In genomic region chr5:133321833-133322420, GRCh38 we compare ENCODE assay signal across 14 cellular contexts.
DNase-seq lines count a peak whose midpoint lies in the region; ATAC-seq, FAIRE-seq and TF ChIP-seq lines count a peak whose summit lies in the region.
"Had no signal": no experiment of that assay in that cellular context is flagged by ENCODE, and none has a peak within 500 bp of the region (broad histone marks: within the 10 kb centered on the region; RNA-seq: fewer than 3 reads in every experiment).

No MANE protein-coding gene starts in this region.

- peak overlapping the region; percentile 68 for H3K27ac Mint-ChIP-seq in activated naive CD4-positive, alpha-beta T cell treated with anti-CD3 and anti-CD28 coated beads for 36 hours
- no peak overlapping the region for H3K27ac Mint-ChIP-seq in activated naive CD4-positive, alpha-beta T cell treated with anti-CD3 and anti-CD28 coated beads, Interleukin-2, amount 10 ng/mL, durations not matched to agents 7 days and 5 days
- no peak overlapping the region for H3K27ac Mint-ChIP-seq in glutamatergic neuron (ENCODE audit: unreplicated experiment)

- H3K9me3 ChIP-seq in K562 (replicated peaks; ENCODE audit: control insufficient read depth, insufficient read depth, low read depth, low read length): no peaks in the 10 kb centered on the region
- H3K9me3 ChIP-seq: prostate gland had no signal

- H3K4me3 ChIP-seq in K562: no peak overlapping the region
- H3K4me3 ChIP-seq: coronary artery, prostate gland had no signal

- H2AFZ ChIP-seq in K562 (ENCODE audit: low read depth, low read length): no peak overlapping the region

- H4K20me1 ChIP-seq in K562 (replicated peaks; ENCODE audit: control insufficient read depth, insufficient read depth, low read length): peaks cover 10% of the 10 kb centered on the region; the same call in 1 of the 2 replicates

- no peaks in the 10 kb centered on the region for H3K36me3 ChIP-seq in K562 (ENCODE audit: control insufficient read depth, insufficient read depth, low read length)
- H3K36me3 ChIP-seq: prostate gland had no signal

- ATAC-seq in HG02884 (IDR thresholded peaks at IDR 0.05; ENCODE audit: unreplicated experiment): peak; percentile 57
- no peak for ATAC-seq in K562
- ATAC-seq in stimulated activated naive CD8-positive, alpha-beta T cell treated with anti-CD3 and anti-CD28 coated beads, Interleukin-15, Interleukin-2, amounts not matched to agents 100 U/mL and 50 U/mL, for 24 hours: peak; percentile 82
- ATAC-seq in GM19035 (IDR thresholded peaks at IDR 0.05; ENCODE audit: unreplicated experiment): no peak

- DNase-seq in activated naive CD4-positive, alpha-beta T cell treated with anti-CD3 and anti-CD28 coated beads for 36 hours: peak; percentile 90
- no peak for DNase-seq in activated naive CD4-positive, alpha-beta T cell treated with anti-CD3 and anti-CD28 coated beads, Interleukin-2, amount 10 ng/mL, durations not matched to agents 7 days and 5 days
- DNase-seq in K562 (ENCODE audit: extremely low read depth in 1 of 4, low spot score in 3 of 4) (no peak), iPS-NIHi11 (ENCODE audit: low spot score) (no peak), glutamatergic neuron (no peak)
- peak; percentile 62 for DNase-seq in stimulated activated naive CD8-positive, alpha-beta T cell treated with anti-CD3 and anti-CD28 coated beads, Interleukin-15, Interleukin-2, amounts not matched to agents 100 U/mL and 50 U/mL, for 24 hours
- DNase-seq: activated effector memory CD4-positive, alpha-beta T cell treated with anti-CD3 and anti-CD28 coated beads, Interleukin-2, amount 50 U/mL, for 16 hours; EL; foreskin melanocyte; NCI-H1105 had no signal

- no peaks in the 10 kb centered on the region for H3K9me1 ChIP-seq in K562 (ENCODE audit: control insufficient read depth, insufficient read depth, low read length)

- no peak overlapping the region for H3K27ac ChIP-seq in K562 (ENCODE audit: extremely low read depth, low read depth, low read length)
- H3K27ac ChIP-seq: coronary artery, prostate gland had no signal

- no peak for TF ChIP-seq EP300 in K562 (IDR thresholded peaks at IDR 0.05; ENCODE audit: low read length)

- H3K4me1 ChIP-seq in K562 (replicated peaks in 1 of 2; ENCODE audit: control insufficient read depth in 2 of 2, insufficient read depth in 2 of 2, low read length in 2 of 2): no peaks in the 10 kb centered on the region
- H3K4me1 ChIP-seq: prostate gland had no signal

- H3K27me3 Mint-ChIP-seq in activated naive CD4-positive, alpha-beta T cell treated with anti-CD3 and anti-CD28 coated beads for 36 hours (ENCODE audit: low read depth): no peaks in the 10 kb centered on the region
- H3K27me3 Mint-ChIP-seq in activated naive CD4-positive, alpha-beta T cell treated with anti-CD3 and anti-CD28 coated beads, Interleukin-2, amount 10 ng/mL, durations not matched to agents 7 days and 5 days: peaks cover 11% of the 10 kb centered on the region
- H3K27me3 Mint-ChIP-seq in glutamatergic neuron (ENCODE audit: unreplicated experiment): peaks cover 7% of the 10 kb centered on the region

- TF ChIP-seq CTCF in K562 (IDR thresholded peaks at IDR 0.05 in 2 of 3, conservative IDR thresholded peaks at IDR 0.05 in 1 of 3; ENCODE audit: insufficient read depth in 2 of 3, low read depth in 1 of 3, low read length in 3 of 3): no peak
- no peak for TF ChIP-seq CTCF in glutamatergic neuron (IDR thresholded peaks at IDR 0.05; ENCODE audit: partially characterized antibody, unreplicated experiment)

- no peak overlapping the region for H3K4me3 Mint-ChIP-seq in activated naive CD4-positive, alpha-beta T cell treated with anti-CD3 and anti-CD28 coated beads for 36 hours
- H3K4me3 Mint-ChIP-seq in activated naive CD4-positive, alpha-beta T cell treated with anti-CD3 and anti-CD28 coated beads, Interleukin-2, amount 10 ng/mL, durations not matched to agents 7 days and 5 days: no peak overlapping the region
- H3K4me3 Mint-ChIP-seq in glutamatergic neuron (ENCODE audit: unreplicated experiment): no peak overlapping the region

- no peak overlapping the region for H3K4me2 ChIP-seq in K562 (ENCODE audit: insufficient read depth, low read length)

- no peaks in the 10 kb centered on the region for H3K9me3 Mint-ChIP-seq in activated naive CD4-positive, alpha-beta T cell treated with anti-CD3 and anti-CD28 coated beads for 36 hours
- H3K9me3 Mint-ChIP-seq in activated naive CD4-positive, alpha-beta T cell treated with anti-CD3 and anti-CD28 coated beads, Interleukin-2, amount 10 ng/mL, durations not matched to agents 7 days and 5 days: no peaks in the 10 kb centered on the region
- H3K9me3 Mint-ChIP-seq in glutamatergic neuron (ENCODE audit: unreplicated experiment): peaks cover 2% of the 10 kb centered on the region

- H3K4me1 Mint-ChIP-seq in activated naive CD4-positive, alpha-beta T cell treated with anti-CD3 and anti-CD28 coated beads for 36 hours (ENCODE audit: low read depth): peaks cover 16% of the 10 kb centered on the region
- H3K4me1 Mint-ChIP-seq in activated naive CD4-positive, alpha-beta T cell treated with anti-CD3 and anti-CD28 coated beads, Interleukin-2, amount 10 ng/mL, durations not matched to agents 7 days and 5 days: peaks cover 5% of the 10 kb centered on the region
- H3K4me1 Mint-ChIP-seq in glutamatergic neuron (ENCODE audit: low read depth, unreplicated experiment): peaks cover 9% of the 10 kb centered on the region

- peaks cover 5 to 69% of the 10 kb centered on the region in 2 experiments; a peak in 4 of 5 replicates for H3K27me3 ChIP-seq in K562 (ENCODE audit: control insufficient read depth in 2 of 2, insufficient read depth in 2 of 2, low read length in 2 of 2)

- BruUV-seq in K562 (replicated peaks; lab: Mats Ljungman, UMichigan): no TSS peak

- no peak for TF ChIP-seq POLR2A in K562 (conservative IDR thresholded peaks at IDR 0.05)

- CTCF ChIA-PET in activated naive CD4-positive, alpha-beta T cell treated with anti-CD3 and anti-CD28 coated beads for 36 hours (lab: Charles Lee): interaction anchor here (0.5 to 0.9 kb wide), 4 partner anchors 66 to 796 kb away, joined by 3 to 4 read pairs (median 3); no protein-coding TSS in a partner anchor
- CTCF ChIA-PET in activated naive CD4-positive, alpha-beta T cell treated with anti-CD3 and anti-CD28 coated beads, Interleukin-2, amount 10 ng/mL, durations not matched to agents 7 days and 5 days (lab: Charles Lee): no interaction called here
- CTCF ChIA-PET in K562 (lab: Yijun Ruan, JAX; ENCODE audit: low intra/inter-chr PET ratio): interaction anchor here (0.8 kb wide), 1 partner anchor 251 kb away, joined by 3 read pairs; no protein-coding TSS in a partner anchor

- no peak for TF ChIP-seq RAD21 in K562 (CRISPR knock-in tag; conservative IDR thresholded peaks at IDR 0.05 in 1 of 2, IDR thresholded peaks at IDR 0.05 in 1 of 2)

- in situ Hi-C loops in K562 (cut with MboI): no loop called here

- no peaks in the 10 kb centered on the region for H3K36me3 Mint-ChIP-seq in activated naive CD4-positive, alpha-beta T cell treated with anti-CD3 and anti-CD28 coated beads for 36 hours (ENCODE audit: low read depth)
- H3K36me3 Mint-ChIP-seq in activated naive CD4-positive, alpha-beta T cell treated with anti-CD3 and anti-CD28 coated beads, Interleukin-2, amount 10 ng/mL, durations not matched to agents 7 days and 5 days: no peaks in the 10 kb centered on the region
- H3K36me3 Mint-ChIP-seq in glutamatergic neuron (ENCODE audit: unreplicated experiment): no peaks in the 10 kb centered on the region

- POLR2A ChIA-PET in K562 (lab: Yijun Ruan, JAX): interaction anchor here (1.2 kb wide), 1 partner anchor 12 kb away, joined by 3 read pairs; no protein-coding TSS in a partner anchor

- no peaks in the 10 kb centered on the region for H3K79me2 ChIP-seq in K562 (ENCODE audit: control insufficient read depth, insufficient read depth, low read length)

- H3K9ac ChIP-seq in K562 (ENCODE audit: insufficient read depth in 1 of 2, low read depth in 2 of 2, low read length in 2 of 2): no peak overlapping the region

- WGBS in K562 (ENCODE audit: insufficient coverage, low coverage, missing lambda C conversion rate): 3% methylated on average over 4 of the region's 6 CpGs

- intact Hi-C loops in activated naive CD4-positive, alpha-beta T cell treated with anti-CD3 and anti-CD28 coated beads for 36 hours (cut with micrococcal nuclease): loop anchor here (1.0 kb wide), 2 partner anchors 10 to 76 kb away; no protein-coding TSS in a partner anchor
- intact Hi-C loops in K562 (cut with micrococcal nuclease): no loop called here

- FAIRE-seq in K562 (lab: Jason Lieb, UNC): no peak

TF ChIP-seq in K562, 482 proteins besides CTCF, POLR2A, EP300 and RAD21:
- TF ChIP-seq EGR1 (conservative IDR thresholded peaks at IDR 0.05) (peak; percentile 83), TFAP4 (CRISPR knock-in tag; IDR thresholded peaks at IDR 0.05; ENCODE audit: borderline replicate concordance) (no peak)

Comparison
In these comparisons a context has a peak if more than half of its experiments do, and no peak if none do; other contexts are left out.
1. DNase-seq: peak in activated naive CD4-positive, alpha-beta T cell treated with anti-CD3 and anti-CD28 coated beads for 36 hours (single experiment) and stimulated activated naive CD8-positive, alpha-beta T cell treated with anti-CD3 and anti-CD28 coated beads, Interleukin-15, Interleukin-2, amounts not matched to agents 100 U/mL and 50 U/mL, for 24 hours (single experiment); none in activated naive CD4-positive, alpha-beta T cell treated with anti-CD3 and anti-CD28 coated beads, Interleukin-2, amount 10 ng/mL, durations not matched to agents 7 days and 5 days (single experiment), K562 (0 of 4), iPS-NIHi11 (single experiment) and glutamatergic neuron (single experiment).
2. ATAC-seq: peak in HG02884 (single experiment) and stimulated activated naive CD8-positive, alpha-beta T cell treated with anti-CD3 and anti-CD28 coated beads, Interleukin-15, Interleukin-2, amounts not matched to agents 100 U/mL and 50 U/mL, for 24 hours (single experiment); none in K562 (single experiment) and GM19035 (single experiment).